ENCODE assay signal across 8 cellular contexts in genomic region chr13:79810671-79811070, GRCh38.
DNase-seq lines count a peak whose midpoint lies in the region; ATAC-seq, FAIRE-seq and TF ChIP-seq lines count a peak whose summit lies in the region.
"Had no signal": no experiment of that assay in that cellular context is flagged by ENCODE, and none has a peak within 500 bp of the region (broad histone marks: within the 10 kb centered on the region; RNA-seq: fewer than 3 reads in every experiment).

No MANE protein-coding gene starts in this region.

- no peak overlapping the region for H3K9ac ChIP-seq in smooth muscle cell (ENCODE audit: low read depth)

- intact Hi-C loops in thyroid gland (cut with DNase I): no loop called here

- no peaks in the 10 kb centered on the region for H3K79me2 ChIP-seq in smooth muscle cell (ENCODE audit: low read depth)

- H3K36me3 ChIP-seq in smooth muscle cell (ENCODE audit: low read depth): no peaks in the 10 kb centered on the region
- H3K36me3 ChIP-seq in thyroid gland: no peaks in the 10 kb centered on the region

- peak overlapping the region; percentile 55 for H3K4me2 ChIP-seq in smooth muscle cell

- H4K20me1 ChIP-seq in smooth muscle cell (ENCODE audit: low read depth): no peaks in the 10 kb centered on the region

- no peak for TF ChIP-seq CTCF in smooth muscle cell (IDR thresholded peaks at IDR 0.05; ENCODE audit: borderline replicate concordance, insufficient read depth, poor library complexity, severe bottlenecking)
- TF ChIP-seq CTCF in thyroid gland (IDR thresholded peaks at IDR 0.05): no peak

- TF ChIP-seq POLR2A in H54 (IDR thresholded peaks at IDR 0.05; ENCODE audit: low read depth, low read length) (no peak), thyroid gland (IDR thresholded peaks at IDR 0.05) (no peak)

- no peaks in the 10 kb centered on the region for H3K9me3 ChIP-seq in smooth muscle cell (replicated peaks; ENCODE audit: low read depth)
- no peaks in the 10 kb centered on the region for H3K9me3 ChIP-seq in thyroid gland

- H3F3A ChIP-seq in smooth muscle cell (ENCODE audit: low read depth): no peaks in the 10 kb centered on the region

- H3K27me3 ChIP-seq in smooth muscle cell (ENCODE audit: low read depth) (no peaks in the 10 kb centered on the region), thyroid gland (no peaks in the 10 kb centered on the region)

- no peak overlapping the region for H3K27ac ChIP-seq in smooth muscle cell (ENCODE audit: low read depth)
- no peak overlapping the region for H3K27ac ChIP-seq in thyroid gland

- no peaks in the 10 kb centered on the region for H3K4me1 ChIP-seq in smooth muscle cell (ENCODE audit: low read depth)
- H3K4me1 ChIP-seq in thyroid gland: no peaks in the 10 kb centered on the region

- WGBS in smooth muscle cell (ENCODE audit: low lambda C conversion rate): 8% methylated on average over 4 of the region's 4 CpGs
- 21 to 29% methylated on average over 4 of the region's 4 CpGs for WGBS in thyroid gland, 2 donors

- no peak for ATAC-seq in HG03432 (IDR thresholded peaks at IDR 0.05; ENCODE audit: unreplicated experiment)

- DNase-seq in H54 (ENCODE audit: insufficient read length, low spot score) (peak; percentile 27), SW 1271 (lab: John Stamatoyannopoulos, UW) (peak; percentile 11 to 80), hepatic stellate cell (ENCODE audit: low spot score) (peak; percentile 32), smooth muscle cell (lab: John Stamatoyannopoulos, UW; ENCODE audit: unreplicated experiment) (no peak), DMS153 treated with DMSO at 0.1 percent for 48 hours (lab: John Stamatoyannopoulos, UW; ENCODE audit: unreplicated experiment) (no peak), thyroid gland (no peak)
- DNase-seq: stimulated activated CD4-positive, alpha-beta T cell treated with anti-CD3 and anti-CD28 coated beads, Interleukin-2, amount 100 ng/mL, for 48 hours had no signal

- no peak overlapping the region for H3K4me3 ChIP-seq in smooth muscle cell
- H3K4me3 ChIP-seq in thyroid gland (replicated peaks in 1 of 3): no peak overlapping the region

- H2AFZ ChIP-seq in smooth muscle cell (ENCODE audit: low read depth): no peak overlapping the region

- FAIRE-seq in H54 (lab: Jason Lieb, UNC): peak; percentile 36

Comparison
In these comparisons a context has a peak if more than half of its experiments do, and no peak if none do; other contexts are left out.
1. DNase-seq: peak in H54 (single experiment), SW 1271 (2 of 2) and hepatic stellate cell (single experiment); none in smooth muscle cell (single experiment), DMS153 treated with DMSO at 0.1 percent for 48 hours (single experiment) and thyroid gland (0 of 2).